1 cellular context compared by ENCODE assay signal in genomic region chr1:228457396-228458176, GRCh38.
TF ChIP-seq lines count a peak whose summit lies in the region.

No MANE protein-coding gene starts in this region.

TF ChIP-seq in K562, 482 proteins besides CTCF, POLR2A, EP300 and RAD21 (continued from another document and continues in another):
- peak; percentile 88 for TF ChIP-seq MGA (IDR thresholded peaks at IDR 0.05)
- peak; percentile 62; the same call in 1 of the 2 replicates for TF ChIP-seq ZFPM2 (CRISPR knock-in tag; IDR thresholded peaks at IDR 0.05)
- TF ChIP-seq DACH1 (IDR thresholded peaks at IDR 0.05; ENCODE audit: partially characterized antibody): peak; percentile 44
- TF ChIP-seq PRMT5 (CRISPR knock-in tag; IDR thresholded peaks at IDR 0.05): no peak
- no peak for TF ChIP-seq DLX4 (CRISPR knock-in tag; IDR thresholded peaks at IDR 0.05)
- peak; percentile 66; the same call in 1 of the 2 replicates for TF ChIP-seq ARID2 (IDR thresholded peaks at IDR 0.05)
- peak; percentile 93 for TF ChIP-seq USF1 (CRISPR knock-in tag; IDR thresholded peaks at IDR 0.05)
- no peak for TF ChIP-seq TCF15 (CRISPR knock-in tag; IDR thresholded peaks at IDR 0.05)
- peak; percentile 88 for TF ChIP-seq USF2 (CRISPR knock-in tag; IDR thresholded peaks at IDR 0.05)
- peak; percentile 92; the same call in 1 of the 2 replicates for TF ChIP-seq PHB (CRISPR knock-in tag; IDR thresholded peaks at IDR 0.05)
- TF ChIP-seq ETV6 (IDR thresholded peaks at IDR 0.05; ENCODE audit: borderline replicate concordance in 1 of 2, low read depth in 2 of 2, low read length in 1 of 2): no peak
- peak; percentile 97 for TF ChIP-seq ETV6 (CRISPR knock-in tag; IDR thresholded peaks at IDR 0.05; ENCODE audit: borderline replicate concordance)
- no peak for TF ChIP-seq CUX1 (CRISPR knock-in tag; IDR thresholded peaks at IDR 0.05)
- TF ChIP-seq TCFL5 (CRISPR knock-in tag; conservative IDR thresholded peaks at IDR 0.05): no peak
- peak; percentile 36 for TF ChIP-seq STAG1 (CRISPR knock-in tag; IDR thresholded peaks at IDR 0.05; ENCODE audit: borderline replicate concordance)
- TF ChIP-seq ZFP91 (CRISPR knock-in tag; IDR thresholded peaks at IDR 0.05): peak; percentile 60; the same call in 1 of the 2 replicates
- TF ChIP-seq BRF2 (IDR thresholded peaks at IDR 0.05; ENCODE audit: borderline replicate concordance, insufficient read depth, insufficient read length): no peak
- peak in 1 of 2 experiments; percentile 74; a peak in 1 of 3 replicates for TF ChIP-seq CBX3 (IDR thresholded peaks at IDR 0.05; ENCODE audit: borderline replicate concordance in 1 of 2, low read length in 2 of 2)
- no peak for TF ChIP-seq CCAR2 (IDR thresholded peaks at IDR 0.05; ENCODE audit: low read depth, low read length)
- TF ChIP-seq HMG20B (CRISPR knock-in tag; IDR thresholded peaks at IDR 0.05): no peak
- TF ChIP-seq TARDBP (IDR thresholded peaks at IDR 0.05): peak; percentile 88; the same call in 1 of the 2 replicates
- no peak for TF ChIP-seq ZNF174 (CRISPR knock-in tag; IDR thresholded peaks at IDR 0.05)
- TF ChIP-seq EHMT2 (IDR thresholded peaks at IDR 0.05): no peak
- TF ChIP-seq ZNF445 (CRISPR knock-in tag; IDR thresholded peaks at IDR 0.05; ENCODE audit: low read depth): no peak
- peak; percentile 92 for TF ChIP-seq PML (IDR thresholded peaks at IDR 0.05; ENCODE audit: low read length)
- peak; percentile 33; the same call in 1 of the 2 replicates for TF ChIP-seq PKNOX1 (IDR thresholded peaks at IDR 0.05)
- TF ChIP-seq ZNF316 (IDR thresholded peaks at IDR 0.05): peak; percentile 17; the same call in 1 of the 2 replicates
- TF ChIP-seq ZNF134 (CRISPR knock-in tag; conservative IDR thresholded peaks at IDR 0.05): no peak
- TF ChIP-seq NRF1 (conservative IDR thresholded peaks at IDR 0.05 in 1 of 2, IDR thresholded peaks at IDR 0.05 in 1 of 2): peak; percentile 83 to 87
- peak; percentile 84 for TF ChIP-seq ZEB2 (IDR thresholded peaks at IDR 0.05)
- peak; percentile 81; the same call in 1 of the 2 replicates for TF ChIP-seq ZBED1 (IDR thresholded peaks at IDR 0.05)
- TF ChIP-seq ZC3H4 (CRISPR knock-in tag; IDR thresholded peaks at IDR 0.05; ENCODE audit: borderline replicate concordance): peak; percentile 58; the same call in 1 of the 2 replicates
